ENCODE assay signal across 8 cellular contexts in the genomic region with DNA sequence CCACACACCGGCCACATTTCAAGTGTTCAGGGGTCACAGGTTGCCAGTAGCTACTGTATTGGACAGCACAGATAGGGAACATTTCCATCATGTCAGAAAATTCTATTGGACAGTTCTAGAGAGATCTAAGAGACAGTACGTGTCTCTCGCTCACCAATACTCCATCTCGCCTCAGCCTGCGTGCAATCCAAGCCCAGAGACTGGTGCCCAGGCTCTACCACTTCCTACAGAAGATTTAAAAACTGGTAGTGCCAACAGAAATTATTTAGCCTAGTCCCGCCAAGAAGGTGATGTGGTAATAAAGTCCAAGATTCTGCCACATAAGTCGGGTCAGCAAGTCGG. TPM values are rescaled to one million over a fixed set of nuclear protein-coding genes. Genes with fewer than 3 reads are reported as not detected.
DNase-seq lines count a peak whose midpoint lies in the region; ATAC-seq and TF ChIP-seq lines count a peak whose summit lies in the region.

No MANE protein-coding gene starts in this region.

- no peak for TF ChIP-seq CTCF in ascending aorta (IDR thresholded peaks at IDR 0.05)
- no peak for TF ChIP-seq CTCF in left lung (IDR thresholded peaks at IDR 0.05)
- no peak for TF ChIP-seq CTCF in tibial artery (IDR thresholded peaks at IDR 0.05)

- H3K27ac ChIP-seq in ascending aorta (peak overlapping the region; percentile 68 to 94), left lung (peak overlapping the region; percentile 57 to 97), tibial artery (peak overlapping the region; percentile 93 to 94)

- intact Hi-C loops in Right ventricle myocardium inferior (cut with DNase I) (loop anchor here (5.0 kb wide), 1 partner anchor 73 kb away; a partner anchor contains a TSS), cardiac septum (cut with DNase I) (loop anchor here (2.0 kb wide), 1 partner anchor 70 kb away; a partner anchor contains a TSS), ascending aorta (cut with DNase I) (loop anchor here (1.0 to 10.0 kb wide), 6 partner anchors 70 to 740 kb away; a partner anchor contains a TSS), left lung (cut with DNase I) (no loop called here), tibial artery (cut with DNase I; ENCODE audit: low total_unique reads) (loop anchor here (10.0 kb wide), 1 partner anchor 70 kb away; a partner anchor contains a TSS)

- H3K9me3 ChIP-seq in ascending aorta (no peaks in the 10 kb centered on the region), left lung (no peaks in the 10 kb centered on the region), tibial artery (no peaks in the 10 kb centered on the region)

- H3K4me1 ChIP-seq in ascending aorta (peaks cover 0 to 15% of the 10 kb centered on the region in 2 donors), left lung (peaks cover 0 to 39% of the 10 kb centered on the region in 2 donors), tibial artery (peaks cover 0 to 49% (median 12%) of the 10 kb centered on the region in 4 donors)

- peak; percentile 54 for ATAC-seq in Right ventricle myocardium inferior
- ATAC-seq in HG03354 (IDR thresholded peaks at IDR 0.05; ENCODE audit: poor library complexity, severe bottlenecking, unreplicated experiment), result peak; percentile 25
- ATAC-seq in left lung, result peak; percentile 28

- H3K36me3 ChIP-seq in ascending aorta, result no peaks in the 10 kb centered on the region
- no peaks in the 10 kb centered on the region for H3K36me3 ChIP-seq in left lung
- no peaks in the 10 kb centered on the region for H3K36me3 ChIP-seq in tibial artery

- DNase-seq in Right ventricle myocardium inferior (ENCODE audit: missing footprints) (no peak), cardiac septum (ENCODE audit: low spot score) (no peak), ascending aorta (ENCODE audit: low spot score in 2 of 2) (no peak), left lung (no peak), tibial artery (no peak), H4 (ENCODE audit: low spot score) (no peak)
- DNase-seq in stimulated activated CD4-positive, alpha-beta T cell treated with anti-CD3 and anti-CD28 coated beads, Interleukin-4, amount 100 ng/mL, for 24 hours, result no peak

- peak overlapping the region; percentile 77 to 99 for H3K4me3 ChIP-seq in ascending aorta
- peak overlapping the region; percentile 21 to 86 for H3K4me3 ChIP-seq in left lung
- H3K4me3 ChIP-seq in tibial artery, result peak overlapping the region; percentile 93 to 94

- H3K27me3 ChIP-seq in ascending aorta, result no peaks in the 10 kb centered on the region
- H3K27me3 ChIP-seq in left lung, result no peaks in the 10 kb centered on the region
- no peaks in the 10 kb centered on the region for H3K27me3 ChIP-seq in tibial artery

RNA-seq across cellular contexts. Expression of a gene that starts 0.4 kb away (rescaled TPM):
- total RNA-seq in Right ventricle myocardium inferior (41.4 TPM), cardiac septum (28.8 TPM), ascending aorta (15.6 TPM), left lung (100 to 1,000 TPM in 1 of 2 donors, 10 to 100 TPM in 1; 85.1 to 100 TPM)
- total RNA-seq in H4 (2014; rRNA removed; shearing (Covaris generic)), result 70.5 and 75.1 TPM in 2 replicates

Comparison
In these comparisons a context has a peak if more than half of its experiments do, and no peak if none do; other contexts are left out.
1. intact Hi-C loops: an anchor here in Right ventricle myocardium inferior (5.0 kb wide), cardiac septum (2.0 kb wide), ascending aorta (1.0 to 10.0 kb wide) and tibial artery (10.0 kb wide); none called in left lung.